ENCODE assay signal across 39 cellular contexts in genomic region chr2:128105072-128105471, GRCh38.
"Had no signal": no experiment of that assay in that cellular context is flagged by ENCODE, and none has a peak within 500 bp of the region (broad histone marks: within the 10 kb centered on the region; RNA-seq: fewer than 3 reads in every experiment).

No MANE protein-coding gene starts in this region.

- H3K4me3 Mint-ChIP-seq: activated naive CD4-positive, alpha-beta T cell treated with anti-CD3 and anti-CD28 coated beads for 36 hours; activated naive CD4-positive, alpha-beta T cell treated with anti-CD3 and anti-CD28 coated beads, Interleukin-2, amount 10 ng/mL, durations not matched to agents 7 days and 5 days; activated naive CD4-positive, alpha-beta T cell treated with anti-CD3 and anti-CD28 coated beads, Interleukin-2, amount 50 U/mL, for 24 hours; activated naive CD8-positive, alpha-beta T cell; activated naive CD8-positive, alpha-beta T cell treated with anti-CD3 and anti-CD28 coated beads for 36 hours; activated naive CD8-positive, alpha-beta T cell treated with anti-CD3 and anti-CD28 coated beads, Interleukin-2, amount 10 ng/mL, durations not matched to agents 7 days and 5 days; activated naive CD8-positive, alpha-beta T cell treated with anti-CD3 and anti-CD28 coated beads, Interleukin-2, amount 50 U/mL, for 24 hours; activated T-cell treated with anti-CD3 and anti-CD28 coated beads, Interleukin-2, amount 50 U/mL, for 24 hours; activated T-cell treated with anti-CD3 and anti-CD28 coated beads, Interleukin-2, amount 50 U/mL, for 4 hours; activated T-cell treated with anti-CD3 and anti-CD28 coated beads, Interleukin-2, amount 50 U/mL, for 72 hours; activated T-helper 1 cell treated with anti-CD3 and anti-CD28 coated beads, Interleukin-12 subunit alpha, Interleukin-12 subunit beta, Interleukin-2, Interleukin-4 antibody, amounts not matched to agents 30 ng/mL and 10 ng/mL and 1 ng/mL, durations not matched to agents 14 hours and 24 hours and 36 hours; activated T-helper 17 cell treated with anti-CD3 and anti-CD28 coated beads, Interleukin-2, amount 50 U/mL, for 72 hours; brain; central memory CD8-positive, alpha-beta T cell had no signal

- H3K4me3 ChIP-seq: adrenal gland, ascending aorta, body of pancreas, breast epithelium, cardiac muscle cell had no signal

- H3K36me3 ChIP-seq: breast epithelium had no signal

- H3K9me3 ChIP-seq: adrenal gland, ascending aorta, body of pancreas, breast epithelium had no signal

- H3K9me3 Mint-ChIP-seq: activated naive CD4-positive, alpha-beta T cell treated with anti-CD3 and anti-CD28 coated beads for 36 hours; activated naive CD4-positive, alpha-beta T cell treated with anti-CD3 and anti-CD28 coated beads, Interleukin-2, amount 10 ng/mL, durations not matched to agents 7 days and 5 days; activated naive CD4-positive, alpha-beta T cell treated with anti-CD3 and anti-CD28 coated beads, Interleukin-2, amount 50 U/mL, for 24 hours; activated naive CD4-positive, alpha-beta T cell treated with anti-CD3 and anti-CD28 coated beads, Interleukin-2, amount 50 U/mL, for 72 hours; activated naive CD8-positive, alpha-beta T cell treated with anti-CD3 and anti-CD28 coated beads for 36 hours; activated naive CD8-positive, alpha-beta T cell treated with anti-CD3 and anti-CD28 coated beads, Interleukin-2, amount 10 ng/mL, durations not matched to agents 7 days and 5 days; activated naive CD8-positive, alpha-beta T cell treated with anti-CD3 and anti-CD28 coated beads, Interleukin-2, amount 50 U/mL, for 24 hours; activated T-cell treated with anti-CD3 and anti-CD28 coated beads, Interleukin-2, amount 50 U/mL, for 24 hours; activated T-cell treated with anti-CD3 and anti-CD28 coated beads, Interleukin-2, amount 50 U/mL, for 4 hours; activated T-cell treated with anti-CD3 and anti-CD28 coated beads, Interleukin-2, amount 50 U/mL, for 72 hours; activated T-helper 1 cell treated with anti-CD3 and anti-CD28 coated beads, Interleukin-12 subunit alpha, Interleukin-12 subunit beta, Interleukin-2, Interleukin-4 antibody, amounts not matched to agents 30 ng/mL and 10 ng/mL and 1 ng/mL, durations not matched to agents 14 hours and 24 hours and 36 hours; activated T-helper 17 cell treated with anti-CD3 and anti-CD28 coated beads, Interleukin-2, amount 50 U/mL, for 72 hours; activated T-helper 2 cell treated with anti-CD3 and anti-CD28 coated beads, Interferon-gamma antibody, Interleukin-2, Interleukin-4, amounts not matched to agents 10 μg/mL and 5 μg/mL and 100 μg/mL, durations not matched to agents 14 hours and 24 hours and 36 hours; brain; central memory CD8-positive, alpha-beta T cell had no signal

- H3K27ac Mint-ChIP-seq: activated naive CD4-positive, alpha-beta T cell treated with anti-CD3 and anti-CD28 coated beads for 36 hours; activated naive CD4-positive, alpha-beta T cell treated with anti-CD3 and anti-CD28 coated beads, Interleukin-2, amount 50 U/mL, for 24 hours; activated naive CD4-positive, alpha-beta T cell treated with anti-CD3 and anti-CD28 coated beads, Interleukin-2, amount 50 U/mL, for 72 hours; activated naive CD8-positive, alpha-beta T cell; activated naive CD8-positive, alpha-beta T cell treated with anti-CD3 and anti-CD28 coated beads for 36 hours; activated naive CD8-positive, alpha-beta T cell treated with anti-CD3 and anti-CD28 coated beads, Interleukin-2, amount 10 ng/mL, durations not matched to agents 7 days and 5 days; activated T-cell treated with anti-CD3 and anti-CD28 coated beads, Interleukin-2, amount 50 U/mL, for 24 hours; activated T-cell treated with anti-CD3 and anti-CD28 coated beads, Interleukin-2, amount 50 U/mL, for 72 hours; activated T-helper 1 cell treated with anti-CD3 and anti-CD28 coated beads, Interleukin-12 subunit alpha, Interleukin-12 subunit beta, Interleukin-2, Interleukin-4 antibody, amounts not matched to agents 30 ng/mL and 10 ng/mL and 1 ng/mL, durations not matched to agents 14 hours and 24 hours and 36 hours; activated T-helper 17 cell treated with anti-CD3 and anti-CD28 coated beads, Interleukin-2, amount 50 U/mL, for 72 hours; activated T-helper 2 cell treated with anti-CD3 and anti-CD28 coated beads, Interferon-gamma antibody, Interleukin-2, Interleukin-4, amounts not matched to agents 10 μg/mL and 5 μg/mL and 100 μg/mL, durations not matched to agents 14 hours and 24 hours and 36 hours; brain had no signal

- FAIRE-seq: astrocyte, bronchial epithelial cell had no signal

- ATAC-seq: activated T-cell treated with anti-CD3 and anti-CD28 coated beads, Interleukin-2, amount 50 U/mL, for 4 hours; activated T-cell treated with anti-CD3 and anti-CD28 coated beads, Interleukin-2, amount 50 U/mL, for 72 hours; activated T-helper 17 cell treated with anti-CD3 and anti-CD28 coated beads, Interleukin-2, amount 50 U/mL, for 72 hours; body of pancreas had no signal

- H3K4me1 Mint-ChIP-seq: brain; central memory CD8-positive, alpha-beta T cell had no signal

- H3K27me3 ChIP-seq: adrenal gland, ascending aorta, body of pancreas, brain microvascular endothelial cell, breast epithelium, cardiac muscle cell had no signal

- DNase-seq: activated effector memory CD4-positive, alpha-beta T cell treated with anti-CD3 and anti-CD28 coated beads, Interleukin-2, amount 50 U/mL, for 16 hours; activated effector memory CD4-positive, alpha-beta T cell treated with Interleukin-2 at 50 U/mL for 16 hours; activated gamma-delta T cell; activated gamma-delta T cell treated with Interleukin-2 at 50 U/mL for 16 hours; activated naive CD4-positive, alpha-beta T cell; activated naive CD4-positive, alpha-beta T cell treated with anti-CD3 and anti-CD28 coated beads for 36 hours; activated naive CD4-positive, alpha-beta T cell treated with anti-CD3 and anti-CD28 coated beads, Interleukin-2, amount 10 ng/mL, durations not matched to agents 7 days and 5 days; activated naive CD4-positive, alpha-beta T cell treated with anti-CD3 and anti-CD28 coated beads, Interleukin-2, amount 50 U/mL, for 16 hours; activated naive CD4-positive, alpha-beta T cell treated with Interleukin-2 at 50 U/mL for 16 hours; activated naive CD8-positive, alpha-beta T cell treated with anti-CD3 and anti-CD28 coated beads for 36 hours; activated naive CD8-positive, alpha-beta T cell treated with anti-CD3 and anti-CD28 coated beads, Interleukin-2, amount 10 ng/mL, durations not matched to agents 7 days and 5 days; activated naive CD8-positive, alpha-beta T cell treated with anti-CD3 and anti-CD28 coated beads, Interleukin-2, amount 50 U/mL, for 24 hours; activated T-cell treated with anti-CD3 and anti-CD28 coated beads, Interleukin-2, amount 50 U/mL, for 1 hour; activated T-cell treated with anti-CD3 and anti-CD28 coated beads, Interleukin-2, amount 50 U/mL, for 24 hours; activated T-cell treated with anti-CD3 and anti-CD28 coated beads, Interleukin-2, amount 50 U/mL, for 4 hours; activated T-cell treated with anti-CD3 and anti-CD28 coated beads, Interleukin-2, amount 50 U/mL, for 72 hours; adrenal gland; amniotic stem cell; amygdala; anterior cingulate cortex; aorta; body of pancreas; caudate nucleus; central memory CD4-positive, alpha-beta T cell; cerebellar nuclear complex had no signal

- H3K27me3 Mint-ChIP-seq: activated naive CD4-positive, alpha-beta T cell treated with anti-CD3 and anti-CD28 coated beads, Interleukin-2, amount 10 ng/mL, durations not matched to agents 7 days and 5 days; activated naive CD4-positive, alpha-beta T cell treated with anti-CD3 and anti-CD28 coated beads, Interleukin-2, amount 50 U/mL, for 24 hours; activated naive CD8-positive, alpha-beta T cell; activated naive CD8-positive, alpha-beta T cell treated with anti-CD3 and anti-CD28 coated beads for 36 hours; activated naive CD8-positive, alpha-beta T cell treated with anti-CD3 and anti-CD28 coated beads, Interleukin-2, amount 10 ng/mL, durations not matched to agents 7 days and 5 days; activated naive CD8-positive, alpha-beta T cell treated with anti-CD3 and anti-CD28 coated beads, Interleukin-2, amount 50 U/mL, for 24 hours; activated T-cell treated with anti-CD3 and anti-CD28 coated beads, Interleukin-2, amount 50 U/mL, for 24 hours; activated T-helper 17 cell treated with anti-CD3 and anti-CD28 coated beads, Interleukin-2, amount 50 U/mL, for 72 hours; brain; central memory CD8-positive, alpha-beta T cell had no signal

- H3K27ac ChIP-seq: adrenal gland, ascending aorta, body of pancreas, brain microvascular endothelial cell, breast epithelium, cardiac muscle cell had no signal

- H3K4me1 ChIP-seq: body of pancreas, breast epithelium had no signal
